18 cellular contexts compared by ENCODE assay signal in genomic region chr7:123738356-123738755, GRCh38.
"Had no signal": no experiment of that assay in that cellular context is flagged by ENCODE, and none has a peak within 500 bp of the region (broad histone marks: within the 10 kb centered on the region; RNA-seq: fewer than 3 reads in every experiment).

No MANE protein-coding gene starts in this region.

- DNase-seq: activated CD4-positive, alpha-beta T cell treated with anti-CD3 and anti-CD28 coated beads for 1 hour; activated CD4-positive, alpha-beta T cell treated with anti-CD3 and anti-CD28 coated beads, Interleukin-2, amount 50 U/mL, for 48 hours; activated naive CD4-positive, alpha-beta T cell treated with Interleukin-2 at 50 U/mL for 16 hours; aorta; cerebellar nuclear complex; dermis blood vessel endothelial cell; effector memory CD8-positive, alpha-beta T cell; gastrocnemius medialis; heart left ventricle; sigmoid colon; stimulated activated CD4-positive, alpha-beta T cell treated with anti-CD3 and anti-CD28 coated beads, Interleukin-12 subunit alpha, Interleukin-12 subunit beta, amount 100 ng/mL, for 4 hours; stimulated activated CD4-positive, alpha-beta T cell treated with anti-CD3 and anti-CD28 coated beads, Interleukin-2, amount 100 ng/mL, for 24 hours; T-helper 1 cell; T1000; uterus had no signal

- H3K4me3 ChIP-seq: breast epithelium, gastrocnemius medialis, heart left ventricle, sigmoid colon, uterus had no signal

- ATAC-seq: activated T-helper 17 cell treated with anti-CD3 and anti-CD28 coated beads, Interleukin-2, amount 50 U/mL, for 72 hours; effector memory CD8-positive, alpha-beta T cell; gastrocnemius medialis had no signal

- H3K27ac ChIP-seq: breast epithelium, epithelial cell of prostate, gastrocnemius medialis, heart left ventricle, sigmoid colon, uterus had no signal

- H3K27me3 Mint-ChIP-seq: activated T-helper 17 cell treated with anti-CD3 and anti-CD28 coated beads, Interleukin-2, amount 50 U/mL, for 72 hours; effector memory CD8-positive, alpha-beta T cell had no signal

- H3K27me3 ChIP-seq: breast epithelium, gastrocnemius medialis, heart left ventricle, sigmoid colon, uterus had no signal

- H3K36me3 ChIP-seq: breast epithelium, gastrocnemius medialis, heart left ventricle, sigmoid colon, uterus had no signal

- H3K9me3 ChIP-seq: gastrocnemius medialis, sigmoid colon, uterus had no signal

- H3K4me3 Mint-ChIP-seq: activated T-helper 17 cell treated with anti-CD3 and anti-CD28 coated beads, Interleukin-2, amount 50 U/mL, for 72 hours; effector memory CD8-positive, alpha-beta T cell had no signal

- H3K27ac Mint-ChIP-seq: activated T-helper 17 cell treated with anti-CD3 and anti-CD28 coated beads, Interleukin-2, amount 50 U/mL, for 72 hours; effector memory CD8-positive, alpha-beta T cell had no signal

- H3K4me1 ChIP-seq: uterus had no signal
